2 cellular contexts compared by ENCODE assay signal in genomic region chr17:82098939-82099765, GRCh38.
TF ChIP-seq lines count a peak whose summit lies in the region.

No MANE protein-coding gene starts in this region.

TF ChIP-seq in K562, 482 proteins besides CTCF, POLR2A, EP300 and RAD21 (continued from another document and continues in another):
- TF ChIP-seq RBM14 (IDR thresholded peaks at IDR 0.05; ENCODE audit: borderline replicate concordance, insufficient read depth, low read depth, low read length): no peak
- no peak for TF ChIP-seq ATF3 (IDR thresholded peaks at IDR 0.05)
- 0 out of 2 replicates have a peak, but pooled peaks have one; percentile 64 for TF ChIP-seq ATF3 (CRISPR knock-in tag; conservative IDR thresholded peaks at IDR 0.05)
- TF ChIP-seq PRPF4 (IDR thresholded peaks at IDR 0.05; ENCODE audit: insufficient read depth, low read depth, low read length, poor library complexity, severe bottlenecking): no peak
- peak; percentile 46; the same call in 1 of the 2 replicates for TF ChIP-seq STAG1 (CRISPR knock-in tag; IDR thresholded peaks at IDR 0.05; ENCODE audit: borderline replicate concordance)
- no peak for TF ChIP-seq ZNF644 (tag; IDR thresholded peaks at IDR 0.05; ENCODE audit: low read depth)
- peak; percentile 78; the same call in 1 of the 2 replicates for TF ChIP-seq HDAC8 (tag; IDR thresholded peaks at IDR 0.05)
- no peak for TF ChIP-seq SRSF7 (optimal IDR thresholded peaks at IDR 0.05; ENCODE audit: low read depth, low read length)
- TF ChIP-seq POLR3G (IDR thresholded peaks at IDR 0.05; ENCODE audit: extremely low read depth, insufficient read length, insufficient replicate concordance): no peak
- TF ChIP-seq U2AF2 (optimal IDR thresholded peaks at IDR 0.05; ENCODE audit: low read depth, low read length): no peak
- TF ChIP-seq CTBP1 (IDR thresholded peaks at IDR 0.05; ENCODE audit: borderline replicate concordance): peak; percentile 97; the same call in 1 of the 2 replicates
- TF ChIP-seq ARID4B (CRISPR knock-in tag; IDR thresholded peaks at IDR 0.05): peak; percentile 67
- no peak for TF ChIP-seq ZNF79 (CRISPR knock-in tag; IDR thresholded peaks at IDR 0.05; ENCODE audit: low read depth)
- no peak for TF ChIP-seq PRMT5 (CRISPR knock-in tag; IDR thresholded peaks at IDR 0.05)
- no peak for TF ChIP-seq WHSC1 (IDR thresholded peaks at IDR 0.05; ENCODE audit: low read length)
- TF ChIP-seq ZBTB2 (IDR thresholded peaks at IDR 0.05): no peak
- TF ChIP-seq ZNF124 (CRISPR knock-in tag; IDR thresholded peaks at IDR 0.05): no peak
- no peak for TF ChIP-seq E4F1 (CRISPR knock-in tag; IDR thresholded peaks at IDR 0.05; ENCODE audit: borderline replicate concordance)
- 0 out of 2 replicates have a peak, but pooled peaks have one; percentile 21 for TF ChIP-seq GTF2E2 (tag; IDR thresholded peaks at IDR 0.05)

TF ChIP-seq in HepG2, 621 proteins besides CTCF, POLR2A, EP300 and RAD21 (continued from another document):
- TF ChIP-seq ZNF496 (CRISPR knock-in tag; IDR thresholded peaks at IDR 0.05; ENCODE audit: insufficient replicate concordance) (no peak), ZNF883 (CRISPR knock-in tag; IDR thresholded peaks at IDR 0.05; ENCODE audit: not compliant biosample characterization) (no peak), HCFC1 (IDR thresholded peaks at IDR 0.05; ENCODE audit: low read depth, low read length) (no peak), ZBTB33 (CRISPR knock-in tag; IDR thresholded peaks at IDR 0.05) (peak; percentile 84), PHF5A (CRISPR knock-in tag; IDR thresholded peaks at IDR 0.05; ENCODE audit: low read depth, unreplicated experiment) (peak; percentile 23), ZNF782 (CRISPR knock-in tag; IDR thresholded peaks at IDR 0.05; ENCODE audit: borderline replicate concordance) (0 out of 2 replicates have a peak, but pooled peaks have one; percentile 29), ARHGAP35 (CRISPR knock-in tag; IDR thresholded peaks at IDR 0.05; ENCODE audit: borderline replicate concordance) (no peak; the same call in 1 of the 2 replicates), ZNF362 (CRISPR knock-in tag; IDR thresholded peaks at IDR 0.05; ENCODE audit: borderline replicate concordance) (peak; percentile 7; the same call in 1 of the 2 replicates), NAIF1 (CRISPR knock-in tag; IDR thresholded peaks at IDR 0.05; ENCODE audit: borderline replicate concordance) (no peak), NCOA1 (CRISPR knock-in tag; IDR thresholded peaks at IDR 0.05) (no peak), ZMYM2 (CRISPR knock-in tag; IDR thresholded peaks at IDR 0.05) (0 out of 2 replicates have a peak, but pooled peaks have one; percentile 33), SNAI1 (CRISPR knock-in tag; IDR thresholded peaks at IDR 0.05; ENCODE audit: borderline replicate concordance) (no peak), ZNF407 (CRISPR knock-in tag; IDR thresholded peaks at IDR 0.05; ENCODE audit: not compliant biosample characterization) (peak; percentile 28), ZNF280B (CRISPR knock-in tag; IDR thresholded peaks at IDR 0.05; ENCODE audit: borderline replicate concordance) (peak; percentile 74; the same call in 1 of the 2 replicates), NFKB2 (CRISPR knock-in tag; IDR thresholded peaks at IDR 0.05; ENCODE audit: borderline replicate concordance) (peak; percentile 77; the same call in 1 of the 2 replicates), ZNF124 (CRISPR knock-in tag; IDR thresholded peaks at IDR 0.05) (no peak; the same call in 1 of the 2 replicates), ZNF484 (CRISPR knock-in tag; IDR thresholded peaks at IDR 0.05; ENCODE audit: borderline replicate concordance, low read depth) (no peak), SRSF4 (IDR thresholded peaks at IDR 0.05; ENCODE audit: low read depth, low read length, poor library complexity, severe bottlenecking) (peak; percentile 93), ZBTB38 (CRISPR knock-in tag; IDR thresholded peaks at IDR 0.05) (peak; percentile 98), CHD2 (IDR thresholded peaks at IDR 0.05; ENCODE audit: low read depth, low read length) (no peak), ZNF34 (CRISPR knock-in tag; IDR thresholded peaks at IDR 0.05; ENCODE audit: borderline replicate concordance) (no peak), PAX8 (CRISPR knock-in tag; IDR thresholded peaks at IDR 0.05; ENCODE audit: borderline replicate concordance) (no peak), AHR (CRISPR knock-in tag; IDR thresholded peaks at IDR 0.05) (no peak), ZNF781 (CRISPR knock-in tag; IDR thresholded peaks at IDR 0.05; ENCODE audit: borderline replicate concordance, not compliant biosample characterization) (peak; percentile 13), MNT (IDR thresholded peaks at IDR 0.05) (no peak), SMARCC2 (IDR thresholded peaks at IDR 0.05) (no peak), FUBP1 (CRISPR knock-in tag; IDR thresholded peaks at IDR 0.05; ENCODE audit: borderline replicate concordance) (peak; percentile 17; the same call in 1 of the 2 replicates), NONO (IDR thresholded peaks at IDR 0.05) (no peak), NONO (CRISPR knock-in tag; conservative IDR thresholded peaks at IDR 0.05) (peak; percentile 58; the same call in 1 of the 2 replicates), PRPF4 (IDR thresholded peaks at IDR 0.05; ENCODE audit: low read depth, low read length, poor library complexity, severe bottlenecking) (no peak), SMAD9 (CRISPR knock-in tag; IDR thresholded peaks at IDR 0.05) (0 out of 2 replicates have a peak, but pooled peaks have one; percentile 14), ZFY (CRISPR knock-in tag; IDR thresholded peaks at IDR 0.05) (peak; percentile 57), NR2C2 (CRISPR knock-in tag; IDR thresholded peaks at IDR 0.05; ENCODE audit: borderline replicate concordance) (0 out of 2 replicates have a peak, but pooled peaks have one; percentile 37), ATF5 (CRISPR knock-in tag; IDR thresholded peaks at IDR 0.05; ENCODE audit: low read depth) (0 out of 2 replicates have a peak, but pooled peaks have one; percentile 16)
TF ChIP-seq in HepG2: peak in this region for 128.
